ENCODE assay signal across 18 cellular contexts in genomic region chr6:6650839-6651238, GRCh38.
"Had no signal": no experiment of that assay in that cellular context is flagged by ENCODE, and none has a peak within 500 bp of the region (broad histone marks: within the 10 kb centered on the region; RNA-seq: fewer than 3 reads in every experiment).

No MANE protein-coding gene starts in this region.

- H3K27ac Mint-ChIP-seq: endodermal cell; natural killer cell; stimulated activated naive B cell treated with anti-CD40 and anti-IgM and Interleukin-4, amounts not matched to agents 10 μg/mL and 1 μg/mL and 100 μg/mL, for 72 hours; WTC11 had no signal

- H3K9me3 Mint-ChIP-seq: endodermal cell, natural killer cell had no signal

- H3K36me3 Mint-ChIP-seq: natural killer cell, WTC11 had no signal

- H3K27me3 Mint-ChIP-seq: stimulated activated naive B cell treated with anti-CD40 and anti-IgM and Interleukin-4, amounts not matched to agents 10 μg/mL and 1 μg/mL and 100 μg/mL, for 72 hours had no signal

- ATAC-seq: gastroesophageal sphincter; natural killer cell; sciatic nerve; stimulated activated naive B cell treated with anti-CD40 and anti-IgM and Interleukin-4, amounts not matched to agents 10 μg/mL and 1 μg/mL and 100 μg/mL, for 72 hours; WTC11 had no signal

- DNase-seq: activated CD4-positive, alpha-beta T cell treated with anti-CD3 and anti-CD28 coated beads, Interleukin-2, amount 50 U/mL, for 1 hour; activated gamma-delta T cell treated with Interleukin-2 at 50 U/mL for 16 hours; activated T-cell treated with anti-CD3 and anti-CD28 coated beads for 4 hours; cerebellar nuclear complex; endodermal cell; esophagus squamous epithelium; head of caudate nucleus; hypothalamus; midbrain; natural killer cell; small intestine; stimulated activated CD4-positive, alpha-beta T cell treated with anti-CD3 and anti-CD28 coated beads, Interleukin-2, amount 100 ng/mL, for 24 hours; stimulated activated naive B cell treated with anti-CD40 and anti-IgM and Interleukin-4, amounts not matched to agents 10 μg/mL and 1 μg/mL and 100 μg/mL, for 72 hours; SW 1271; transverse colon had no signal

- H3K4me3 Mint-ChIP-seq: endodermal cell; natural killer cell; stimulated activated naive B cell treated with anti-CD40 and anti-IgM and Interleukin-4, amounts not matched to agents 10 μg/mL and 1 μg/mL and 100 μg/mL, for 72 hours; WTC11 had no signal
